ENCODE assay signal across 1 cellular context in the genomic region with DNA sequence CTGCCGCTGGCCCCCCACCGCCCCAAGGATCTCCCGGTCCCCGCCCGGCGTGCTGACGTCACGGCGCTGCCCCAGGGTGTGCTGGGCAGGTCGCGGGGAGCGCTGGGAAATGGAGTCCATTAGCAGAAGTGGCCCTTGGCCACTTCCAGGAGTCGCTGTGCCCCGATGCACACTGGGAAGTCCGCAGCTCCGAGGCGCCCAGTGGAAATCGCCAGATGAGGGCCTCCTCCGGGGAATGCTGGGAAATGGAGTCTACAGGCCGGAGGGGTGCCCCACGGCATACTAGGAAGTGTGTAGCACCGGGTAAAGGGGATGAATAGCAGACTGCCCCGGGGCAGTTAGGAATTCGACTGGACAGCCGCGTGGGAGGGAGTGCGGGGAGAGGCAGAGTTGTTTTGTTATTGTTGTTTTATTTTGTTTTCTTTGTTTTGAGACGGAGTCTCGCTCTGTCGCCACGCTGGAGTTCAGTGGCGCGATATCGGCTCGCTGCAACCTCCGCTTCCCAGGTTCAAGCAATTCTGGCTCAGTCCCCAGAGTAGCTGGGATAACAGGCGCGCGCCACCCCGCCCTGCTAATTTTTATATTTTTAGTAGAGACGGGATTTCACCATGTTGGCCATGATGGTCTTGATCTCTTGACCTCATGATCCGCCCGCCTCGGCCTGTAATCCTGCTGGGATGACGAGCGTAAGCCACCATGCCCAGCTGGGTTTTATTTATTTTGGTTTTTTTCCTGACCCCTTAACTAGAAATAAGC.
TF ChIP-seq lines count a peak whose summit lies in the region.

TSS of gene PPP1R12C (minus strand) at position 2 of the 756 bp plus-strand sequence. CDS start 94 bp downstream, outside the sequence.

TF ChIP-seq in HepG2, 621 proteins besides CTCF, POLR2A, EP300 and RAD21 (continued from another document and continues in another):
- TF ChIP-seq NR2C2 (CRISPR knock-in tag; IDR thresholded peaks at IDR 0.05; ENCODE audit: borderline replicate concordance): peak; percentile 69; the same call in 1 of the 2 replicates
- TF ChIP-seq NFRKB (IDR thresholded peaks at IDR 0.05): no peak
- peak; percentile 88 for TF ChIP-seq GATAD1 (CRISPR knock-in tag; IDR thresholded peaks at IDR 0.05)
- peak; percentile 30; the same call in 1 of the 2 replicates for TF ChIP-seq HDAC1 (CRISPR knock-in tag; IDR thresholded peaks at IDR 0.05)
- TF ChIP-seq ZNF124 (CRISPR knock-in tag; IDR thresholded peaks at IDR 0.05): peak; percentile 36; the same call in 1 of the 2 replicates
- TF ChIP-seq POLR2G (IDR thresholded peaks at IDR 0.05; ENCODE audit: low read depth, low read length): peak; percentile 81
- TF ChIP-seq KDM2A (CRISPR knock-in tag; IDR thresholded peaks at IDR 0.05; ENCODE audit: borderline replicate concordance, low read depth): peak; percentile 82
- TF ChIP-seq ZNF513 (CRISPR knock-in tag; conservative IDR thresholded peaks at IDR 0.05): peak; percentile 84; the same call in 1 of the 2 replicates
- TF ChIP-seq GTF3A (CRISPR knock-in tag; conservative IDR thresholded peaks at IDR 0.05): no peak
- TF ChIP-seq PRDM15 (CRISPR knock-in tag; IDR thresholded peaks at IDR 0.05): peak; percentile 19; the same call in 1 of the 2 replicates
- no peak for TF ChIP-seq NR2F6 (IDR thresholded peaks at IDR 0.05)
- TF ChIP-seq NR2F6 (CRISPR knock-in tag; IDR thresholded peaks at IDR 0.05): peak; percentile 24; the same call in 1 of the 2 replicates
- peak; percentile 38; the same call in 1 of the 2 replicates for TF ChIP-seq ZNF788 (CRISPR knock-in tag; IDR thresholded peaks at IDR 0.05; ENCODE audit: borderline replicate concordance)
- peak; percentile 41; the same call in 1 of the 2 replicates for TF ChIP-seq HNF4A (CRISPR knock-in tag; IDR thresholded peaks at IDR 0.05)
- peak; percentile 48; the same call in 1 of the 2 replicates for TF ChIP-seq ZNF614 (CRISPR knock-in tag; IDR thresholded peaks at IDR 0.05; ENCODE audit: borderline replicate concordance)
- TF ChIP-seq TAF1 (CRISPR knock-in tag; IDR thresholded peaks at IDR 0.05): peak; percentile 61; the same call in 1 of the 2 replicates
- no peak for TF ChIP-seq ZNF431 (CRISPR knock-in tag; IDR thresholded peaks at IDR 0.05; ENCODE audit: borderline replicate concordance, low read depth)
- peak; percentile 47 for TF ChIP-seq XRCC5 (optimal IDR thresholded peaks at IDR 0.05; ENCODE audit: low read length)
- TF ChIP-seq SALL1 (CRISPR knock-in tag; IDR thresholded peaks at IDR 0.05): peak; percentile 61
- TF ChIP-seq HNRNPLL (IDR thresholded peaks at IDR 0.05; ENCODE audit: low read depth, low read length, poor library complexity, severe bottlenecking): peak; percentile 56
- peak; percentile 61; the same call in 1 of the 2 replicates for TF ChIP-seq ZGPAT (CRISPR knock-in tag; IDR thresholded peaks at IDR 0.05)
- TF ChIP-seq SNAI1 (CRISPR knock-in tag; IDR thresholded peaks at IDR 0.05; ENCODE audit: borderline replicate concordance): peak; percentile 66; the same call in 1 of the 2 replicates
- TF ChIP-seq KDM6A (CRISPR knock-in tag; IDR thresholded peaks at IDR 0.05; ENCODE audit: low read depth): no peak
- peak; percentile 85 for TF ChIP-seq KAT8 (CRISPR knock-in tag; IDR thresholded peaks at IDR 0.05)
- TF ChIP-seq, protein P1, sequence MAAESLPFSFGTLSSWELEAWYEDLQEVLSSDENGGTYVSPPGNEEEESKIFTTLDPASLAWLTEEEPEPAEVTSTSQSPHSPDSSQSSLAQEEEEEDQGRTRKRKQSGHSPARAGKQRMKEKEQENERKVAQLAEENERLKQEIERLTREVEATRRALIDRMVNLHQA (CRISPR knock-in tag; IDR thresholded peaks at IDR 0.05): no peak
- TF ChIP-seq ATF7-NPFF (CRISPR knock-in tag; IDR thresholded peaks at IDR 0.05; ENCODE audit: low read depth): peak; percentile 49; the same call in 1 of the 2 replicates
- no peak for TF ChIP-seq GZF1 (CRISPR knock-in tag; IDR thresholded peaks at IDR 0.05)
- 0 out of 2 replicates have a peak, but pooled peaks have one; percentile 27 for TF ChIP-seq SMAD3 (CRISPR knock-in tag; IDR thresholded peaks at IDR 0.05)
- no peak for TF ChIP-seq PAWR (CRISPR knock-in tag; IDR thresholded peaks at IDR 0.05; ENCODE audit: borderline replicate concordance)
- TF ChIP-seq PHF21A (CRISPR knock-in tag; IDR thresholded peaks at IDR 0.05): peak; percentile 65
- TF ChIP-seq TGIF2 (CRISPR knock-in tag; IDR thresholded peaks at IDR 0.05): 0 out of 2 replicates have a peak, but pooled peaks have one; percentile 29
- TF ChIP-seq, protein P2, sequence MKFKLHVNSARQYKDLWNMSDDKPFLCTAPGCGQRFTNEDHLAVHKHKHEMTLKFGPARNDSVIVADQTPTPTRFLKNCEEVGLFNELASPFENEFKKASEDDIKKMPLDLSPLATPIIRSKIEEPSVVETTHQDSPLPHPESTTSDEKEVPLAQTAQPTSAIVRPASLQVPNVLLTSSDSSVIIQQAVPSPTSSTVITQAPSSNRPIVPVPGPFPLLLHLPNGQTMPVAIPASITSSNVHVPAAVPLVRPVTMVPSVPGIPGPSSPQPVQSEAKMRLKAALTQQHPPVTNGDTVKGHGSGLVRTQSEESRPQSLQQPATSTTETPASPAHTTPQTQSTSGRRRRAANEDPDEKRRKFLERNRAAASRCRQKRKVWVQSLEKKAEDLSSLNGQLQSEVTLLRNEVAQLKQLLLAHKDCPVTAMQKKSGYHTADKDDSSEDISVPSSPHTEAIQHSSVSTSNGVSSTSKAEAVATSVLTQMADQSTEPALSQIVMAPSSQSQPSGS (CRISPR knock-in tag; IDR thresholded peaks at IDR 0.05): peak; percentile 86
- TF ChIP-seq, protein P3, sequence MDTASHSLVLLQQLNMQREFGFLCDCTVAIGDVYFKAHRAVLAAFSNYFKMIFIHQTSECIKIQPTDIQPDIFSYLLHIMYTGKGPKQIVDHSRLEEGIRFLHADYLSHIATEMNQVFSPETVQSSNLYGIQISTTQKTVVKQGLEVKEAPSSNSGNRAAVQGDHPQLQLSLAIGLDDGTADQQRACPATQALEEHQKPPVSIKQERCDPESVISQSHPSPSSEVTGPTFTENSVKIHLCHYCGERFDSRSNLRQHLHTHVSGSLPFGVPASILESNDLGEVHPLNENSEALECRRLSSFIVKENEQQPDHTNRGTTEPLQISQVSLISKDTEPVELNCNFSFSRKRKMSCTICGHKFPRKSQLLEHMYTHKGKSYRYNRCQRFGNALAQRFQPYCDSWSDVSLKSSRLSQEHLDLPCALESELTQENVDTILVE (CRISPR knock-in tag; IDR thresholded peaks at IDR 0.05): peak; percentile 89
- no peak for TF ChIP-seq ZNF367 (CRISPR knock-in tag; IDR thresholded peaks at IDR 0.05; ENCODE audit: borderline replicate concordance)
- peak; percentile 97 for TF ChIP-seq GMEB2 (CRISPR knock-in tag; IDR thresholded peaks at IDR 0.05; ENCODE audit: low read depth)
- TF ChIP-seq RXRA (CRISPR knock-in tag; IDR thresholded peaks at IDR 0.05): no peak
- TF ChIP-seq SP1 (IDR thresholded peaks at IDR 0.05): no peak
- peak; percentile 77 for TF ChIP-seq SP1 (CRISPR knock-in tag; IDR thresholded peaks at IDR 0.05)
- 0 out of 2 replicates have a peak, but pooled peaks have one; percentile 19 for TF ChIP-seq ZNF772 (CRISPR knock-in tag; IDR thresholded peaks at IDR 0.05)
- TF ChIP-seq, protein P4, sequence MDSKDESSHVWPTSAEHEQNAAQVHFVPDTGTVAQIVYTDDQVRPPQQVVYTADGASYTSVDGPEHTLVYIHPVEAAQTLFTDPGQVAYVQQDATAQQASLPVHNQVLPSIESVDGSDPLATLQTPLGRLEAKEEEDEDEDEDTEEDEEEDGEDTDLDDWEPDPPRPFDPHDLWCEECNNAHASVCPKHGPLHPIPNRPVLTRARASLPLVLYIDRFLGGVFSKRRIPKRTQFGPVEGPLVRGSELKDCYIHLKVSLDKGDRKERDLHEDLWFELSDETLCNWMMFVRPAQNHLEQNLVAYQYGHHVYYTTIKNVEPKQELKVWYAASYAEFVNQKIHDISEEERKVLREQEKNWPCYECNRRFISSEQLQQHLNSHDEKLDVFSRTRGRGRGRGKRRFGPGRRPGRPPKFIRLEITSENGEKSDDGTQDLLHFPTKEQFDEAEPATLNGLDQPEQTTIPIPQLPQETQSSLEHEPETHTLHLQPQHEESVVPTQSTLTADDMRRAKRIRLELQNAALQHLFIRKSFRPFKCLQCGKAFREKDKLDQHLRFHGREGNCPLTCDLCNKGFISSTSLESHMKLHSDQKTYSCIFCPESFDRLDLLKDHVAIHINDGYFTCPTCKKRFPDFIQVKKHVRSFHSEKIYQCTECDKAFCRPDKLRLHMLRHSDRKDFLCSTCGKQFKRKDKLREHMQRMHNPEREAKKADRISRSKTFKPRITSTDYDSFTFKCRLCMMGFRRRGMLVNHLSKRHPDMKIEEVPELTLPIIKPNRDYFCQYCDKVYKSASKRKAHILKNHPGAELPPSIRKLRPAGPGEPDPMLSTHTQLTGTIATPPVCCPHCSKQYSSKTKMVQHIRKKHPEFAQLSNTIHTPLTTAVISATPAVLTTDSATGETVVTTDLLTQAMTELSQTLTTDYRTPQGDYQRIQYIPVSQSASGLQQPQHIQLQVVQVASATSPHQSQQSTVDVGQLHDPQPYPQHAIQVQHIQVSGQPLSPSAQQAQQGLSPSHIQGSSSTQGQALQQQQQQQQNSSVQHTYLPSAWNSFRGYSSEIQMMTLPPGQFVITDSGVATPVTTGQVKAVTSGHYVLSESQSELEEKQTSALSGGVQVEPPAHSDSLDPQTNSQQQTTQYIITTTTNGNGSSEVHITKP (CRISPR knock-in tag; IDR thresholded peaks at IDR 0.05; ENCODE audit: low read depth): 0 out of 2 replicates have a peak, but pooled peaks have one; percentile 63
- TF ChIP-seq TBX2 (CRISPR knock-in tag; IDR thresholded peaks at IDR 0.05; ENCODE audit: borderline replicate concordance): no peak
- TF ChIP-seq TSC22D2 (CRISPR knock-in tag; IDR thresholded peaks at IDR 0.05; ENCODE audit: borderline replicate concordance): 0 out of 2 replicates have a peak, but pooled peaks have one; percentile 45
- 0 out of 2 replicates have a peak, but pooled peaks have one; percentile 18 for TF ChIP-seq ZNF556 (CRISPR knock-in tag; IDR thresholded peaks at IDR 0.05; ENCODE audit: borderline replicate concordance)
- peak; percentile 62 for TF ChIP-seq TARDBP (CRISPR knock-in tag; IDR thresholded peaks at IDR 0.05)
- peak; percentile 76; the same call in 1 of the 3 replicates for TF ChIP-seq MXI1 (IDR thresholded peaks at IDR 0.05; ENCODE audit: borderline replicate concordance, low read depth, low read length)
- TF ChIP-seq NFE2L2 (IDR thresholded peaks at IDR 0.05; ENCODE audit: low read length): no peak
